Comparison of ENCODE assay signal across 8 cellular contexts in genomic region chr9:76576344-76576743, GRCh38.
A peak's percentile ranks its signal among the peaks of the same experiment; 100 is the strongest.
DNase-seq lines count a peak whose midpoint lies in the region; ATAC-seq and TF ChIP-seq lines count a peak whose summit lies in the region.

No MANE protein-coding gene starts in this region.

- H3K27ac ChIP-seq in heart right ventricle (peak overlapping the region in 1 of 10 donors; percentile 69), brain microvascular endothelial cell (no peak overlapping the region)

- H3K4me1 ChIP-seq in heart right ventricle, result peaks cover 0 to 68% (median 0%) of the 10 kb centered on the region in 9 donors

- no peaks in the 10 kb centered on the region for H3K9me3 Mint-ChIP-seq in T-helper 1 cell treated with Interleukin-12 subunit alpha and Interleukin-12 subunit beta and Interleukin-4 antibody, amounts not matched to agents 30 μg/mL and 1 μg/mL, for 36 hours

- intact Hi-C loops in heart right ventricle (cut with DNase I), result loop anchor here in 1 of 10 donors (10.0 kb wide), 1 partner anchor 68 kb away; no protein-coding TSS in a partner anchor
- intact Hi-C loops in Right ventricle myocardium inferior (cut with DNase I), result no loop called here

- no peak overlapping the region for H3K4me3 Mint-ChIP-seq in T-helper 1 cell treated with Interleukin-12 subunit alpha and Interleukin-12 subunit beta and Interleukin-4 antibody, amounts not matched to agents 30 μg/mL and 1 μg/mL, for 36 hours

- H3K4me3 ChIP-seq in heart right ventricle, result no peak overlapping the region
- no peak overlapping the region for H3K4me3 ChIP-seq in brain microvascular endothelial cell (ENCODE audit: low read depth, low read length)
- H3K4me3 ChIP-seq in skeletal muscle cell (ENCODE audit: low read depth, low read length), result no peak overlapping the region

- DNase-seq in heart right ventricle (no peak), Right ventricle myocardium inferior (ENCODE audit: missing footprints) (no peak), brain microvascular endothelial cell (peak; percentile 86), skeletal muscle cell (ENCODE audit: low read depth) (peak; percentile 83), NCI-H526 (lab: John Stamatoyannopoulos, UW) (no peak), NCI-H1694 (lab: John Stamatoyannopoulos, UW) (no peak)

- in situ Hi-C loops in brain microvascular endothelial cell (cut with HindIII; ENCODE audit: low pct_ligation_motif_present, low sequenced_read_pairs), result no loop called here

- no peak for TF ChIP-seq CTCF in heart right ventricle (IDR thresholded peaks at IDR 0.05)
- no peak for TF ChIP-seq CTCF in brain microvascular endothelial cell (IDR thresholded peaks at IDR 0.05; ENCODE audit: low read depth, low read length, missing control alignments)

- H3K27me3 Mint-ChIP-seq in T-helper 1 cell treated with Interleukin-12 subunit alpha and Interleukin-12 subunit beta and Interleukin-4 antibody, amounts not matched to agents 30 μg/mL and 1 μg/mL, for 36 hours (ENCODE audit: low read depth), result peaks cover 7% of the 10 kb centered on the region

- ATAC-seq in heart right ventricle (peak in 5 of 8 donors; percentile 29 to 52 (median 50)), Right ventricle myocardium inferior (no peak), HG03097 (IDR thresholded peaks at IDR 0.05; ENCODE audit: low FRiP score, unreplicated experiment) (peak; percentile 64)

- WGBS in heart right ventricle, 2 donors, result 70 to 72% methylated on average over 5 of the region's 5 CpGs

- peak overlapping the region; percentile 68 for H3K27ac Mint-ChIP-seq in T-helper 1 cell treated with Interleukin-12 subunit alpha and Interleukin-12 subunit beta and Interleukin-4 antibody, amounts not matched to agents 30 μg/mL and 1 μg/mL, for 36 hours

- H3K27me3 ChIP-seq in heart right ventricle, result peaks cover 0 to 16% (median 0%) of the 10 kb centered on the region in 7 donors
- H3K27me3 ChIP-seq in brain microvascular endothelial cell (replicated peaks), result no peaks in the 10 kb centered on the region

- peaks cover 23% of the 10 kb centered on the region for H3K4me1 Mint-ChIP-seq in T-helper 1 cell treated with Interleukin-12 subunit alpha and Interleukin-12 subunit beta and Interleukin-4 antibody, amounts not matched to agents 30 μg/mL and 1 μg/mL, for 36 hours (ENCODE audit: low read depth)

- H3K36me3 Mint-ChIP-seq in T-helper 1 cell treated with Interleukin-12 subunit alpha and Interleukin-12 subunit beta and Interleukin-4 antibody, amounts not matched to agents 30 μg/mL and 1 μg/mL, for 36 hours (ENCODE audit: low read depth), result no peaks in the 10 kb centered on the region

- H3K9me3 ChIP-seq in heart right ventricle, result peaks cover 0 to 2% (median 0%) of the 10 kb centered on the region in 11 donors

- H3K36me3 ChIP-seq in heart right ventricle (no peaks in the 10 kb centered on the region), brain microvascular endothelial cell (replicated peaks) (no peaks in the 10 kb centered on the region)

Comparison
In these comparisons a context has a peak if more than half of its experiments do, and no peak if none do; other contexts are left out.
1. DNase-seq: peak in brain microvascular endothelial cell (single experiment) and skeletal muscle cell (single experiment); none in heart right ventricle (0 of 2), Right ventricle myocardium inferior (single experiment), NCI-H526 (0 of 2) and NCI-H1694 (single experiment).